In the genomic region with DNA sequence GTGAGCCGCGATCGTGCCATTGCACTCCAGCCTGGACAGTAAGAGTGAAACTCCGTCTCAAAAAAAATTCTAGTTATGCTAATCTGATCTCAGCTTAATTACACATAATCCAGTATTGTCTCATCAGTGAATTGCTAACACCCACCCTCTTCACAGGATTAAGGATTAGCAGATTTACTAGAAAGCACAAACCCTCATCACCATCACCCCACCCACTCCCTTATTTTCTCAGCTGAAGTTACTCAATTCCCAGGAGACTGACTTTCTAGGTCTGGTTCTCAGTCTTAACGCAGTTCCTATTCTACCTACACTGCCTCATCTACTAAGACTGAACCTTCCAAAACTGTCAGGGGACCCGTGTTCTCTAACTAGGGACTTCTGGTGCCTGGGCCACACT, we compare ENCODE assay signal across 16 cellular contexts. TPM values are rescaled to one million over a fixed set of nuclear protein-coding genes. Genes with fewer than 3 reads are reported as not detected.
DNase-seq lines count a peak whose midpoint lies in the region; ATAC-seq and TF ChIP-seq lines count a peak whose summit lies in the region.
"Had no signal": no experiment of that assay in that cellular context is flagged by ENCODE, and none has a peak within 500 bp of the region (broad histone marks: within the 10 kb centered on the region; RNA-seq: fewer than 3 reads in every experiment).

No MANE protein-coding gene starts in this region.

- H3K27ac Mint-ChIP-seq in stimulated activated naive CD8-positive, alpha-beta T cell treated with anti-CD3 and anti-CD28 coated beads, Interleukin-15, amount 100 ng/mL, for 72 hours = no peak overlapping the region
- H3K27ac Mint-ChIP-seq in T-helper 17 cell (peak overlapping the region; percentile 74), type B pancreatic cell (no peak overlapping the region)

- H3K9me2 ChIP-seq in PC-3 (replicated peaks; ENCODE audit: low read length) = no peaks in the 10 kb centered on the region

- no peaks in the 10 kb centered on the region for H4K20me1 ChIP-seq in PC-3 (ENCODE audit: low read length)

- H3K9me3 ChIP-seq in T-helper 17 cell (ENCODE audit: control insufficient read depth, low read length, poor library complexity, severe bottlenecking) (no peaks in the 10 kb centered on the region), liver (ENCODE audit: control insufficient read depth in 4 of 4, low read length in 3 of 4) (no peaks in the 10 kb centered on the region), aorta (ENCODE audit: control insufficient read depth, low read length) (no peaks in the 10 kb centered on the region), PC-3 (ENCODE audit: low read length) (no peaks in the 10 kb centered on the region)
- H3K9me3 ChIP-seq: vagina had no signal

- peak; percentile 38 for ATAC-seq in stimulated activated naive CD8-positive, alpha-beta T cell treated with anti-CD3 and anti-CD28 coated beads, Interleukin-15, Interleukin-2, amounts not matched to agents 100 U/mL and 50 U/mL, for 24 hours
- ATAC-seq in stimulated activated naive CD8-positive, alpha-beta T cell treated with anti-CD3 and anti-CD28 coated beads, Interleukin-15, amount 100 ng/mL, for 72 hours = no peak
- ATAC-seq in T-helper 17 cell (no peak), aorta (ENCODE audit: low FRiP score) (no peak), PC-3 (no peak)

- no peak overlapping the region for H3K4me3 ChIP-seq in liver (ENCODE audit: low read depth in 1 of 3, low read length in 3 of 3)
- H3K4me3 ChIP-seq in aorta (ENCODE audit: low read length in 2 of 2) = no peak overlapping the region
- no peak overlapping the region for H3K4me3 ChIP-seq in PC-3 (ENCODE audit: low read length)
- H3K4me3 ChIP-seq: vagina had no signal

- no TSS peak for BruUV-seq in PC-3 (replicated peaks; lab: Mats Ljungman, UMichigan)

- TF ChIP-seq CTCF in liver (IDR thresholded peaks at IDR 0.05; ENCODE audit: low read depth, low read length, missing input control) (no peak), type B pancreatic cell (conservative IDR thresholded peaks at IDR 0.05) (no peak), PC-3 (conservative IDR thresholded peaks at IDR 0.05; ENCODE audit: low read depth, low read length) (no peak)

- H3K27me3 ChIP-seq in liver (ENCODE audit: control insufficient read depth in 4 of 4, insufficient read depth in 4 of 4, low read length in 3 of 4) = no peaks in the 10 kb centered on the region
- no peaks in the 10 kb centered on the region for H3K27me3 ChIP-seq in aorta (ENCODE audit: control insufficient read depth in 1 of 2, insufficient read depth in 2 of 2, low read length in 1 of 2)
- no peaks in the 10 kb centered on the region for H3K27me3 ChIP-seq in PC-3 (ENCODE audit: low read length)
- H3K27me3 ChIP-seq: brain microvascular endothelial cell, vagina had no signal

- peak overlapping the region; percentile 76 to 79 for H3K27ac ChIP-seq in liver (ENCODE audit: low read depth in 1 of 2, low read length in 2 of 2)
- H3K27ac ChIP-seq in aorta (ENCODE audit: low read depth in 1 of 2, low read length in 2 of 2) = no peak overlapping the region
- H3K27ac ChIP-seq in PC-3 (ENCODE audit: low read length) = no peak overlapping the region
- H3K27ac ChIP-seq: brain microvascular endothelial cell, vagina had no signal

- intact Hi-C loops in aorta (cut with DNase I) = no loop called here
- intact Hi-C loops in PC-3 (cut with micrococcal nuclease) = no loop called here

- no peaks in the 10 kb centered on the region for H3K27me3 Mint-ChIP-seq in stimulated activated naive CD8-positive, alpha-beta T cell treated with anti-CD3 and anti-CD28 coated beads, Interleukin-15, amount 100 ng/mL, for 72 hours
- H3K27me3 Mint-ChIP-seq in T-helper 17 cell (no peaks in the 10 kb centered on the region), type B pancreatic cell (no peaks in the 10 kb centered on the region)

- no peaks in the 10 kb centered on the region for H3F3A ChIP-seq in PC-3 (ENCODE audit: low read length, unreplicated experiment)

- 80% methylated on average over 6 of the region's 6 CpGs for WGBS in liver
- WGBS in aorta, 2 donors = 81 to 82% methylated on average over 6 of the region's 6 CpGs

- DNase-seq in stimulated activated naive CD8-positive, alpha-beta T cell treated with anti-CD3 and anti-CD28 coated beads, Interleukin-15, Interleukin-2, amounts not matched to agents 100 U/mL and 50 U/mL, for 24 hours = no peak
- DNase-seq in stimulated activated naive CD8-positive, alpha-beta T cell treated with anti-CD3 and anti-CD28 coated beads, Interleukin-15, amount 100 ng/mL, for 72 hours = no peak
- DNase-seq in T-helper 17 cell = no peak
- DNase-seq in COLO829 (ENCODE audit: low spot score) = no peak
- DNase-seq in type B pancreatic cell (ENCODE audit: extremely low spot score, unreplicated experiment) = no peak
- no peak for DNase-seq in aorta
- no peak for DNase-seq in PC-3
- DNase-seq: activated CD4-positive, alpha-beta T cell treated with anti-CD3 and anti-CD28 coated beads, Interleukin-2, amount 50 U/mL, for 1 hour; activated effector memory CD4-positive, alpha-beta T cell treated with anti-CD3 and anti-CD28 coated beads, Interleukin-2, amount 50 U/mL, for 16 hours; brain microvascular endothelial cell; Kasumi-1; kidney glomerular epithelial cell; NCI-H1417; SHP77 had no signal

- TF ChIP-seq RAD21 in liver (IDR thresholded peaks at IDR 0.05) = no peak

- no peak overlapping the region for H3K4me3 Mint-ChIP-seq in stimulated activated naive CD8-positive, alpha-beta T cell treated with anti-CD3 and anti-CD28 coated beads, Interleukin-15, amount 100 ng/mL, for 72 hours
- no peak overlapping the region for H3K4me3 Mint-ChIP-seq in T-helper 17 cell
- H3K4me3 Mint-ChIP-seq in type B pancreatic cell = no peak overlapping the region

- H3K4me2 ChIP-seq in PC-3 (ENCODE audit: low read length) = no peak overlapping the region

- CTCF ChIA-PET in PC-3 (lab: Charles Lee) = no interaction called here

- H3K9me3 Mint-ChIP-seq in stimulated activated naive CD8-positive, alpha-beta T cell treated with anti-CD3 and anti-CD28 coated beads, Interleukin-15, amount 100 ng/mL, for 72 hours = no peaks in the 10 kb centered on the region
- no peaks in the 10 kb centered on the region for H3K9me3 Mint-ChIP-seq in type B pancreatic cell

- H3K36me3 Mint-ChIP-seq in T-helper 17 cell (ENCODE audit: low read depth) (peaks cover 5% of the 10 kb centered on the region), type B pancreatic cell (peaks cover 19% of the 10 kb centered on the region)

- H3K9ac ChIP-seq in liver (ENCODE audit: low read depth in 1 of 2, low read length in 2 of 2) (no peak overlapping the region), PC-3 (ENCODE audit: low read length) (no peak overlapping the region)

- peaks cover 7 to 22% (median 12%) of the 10 kb centered on the region in 4 donors for H3K4me1 ChIP-seq in liver (ENCODE audit: control insufficient read depth in 4 of 4, insufficient read depth in 4 of 4, low read length in 3 of 4)
- H3K4me1 ChIP-seq in aorta (ENCODE audit: control insufficient read depth in 1 of 2, insufficient read depth in 2 of 2, low read length in 2 of 2) = no peaks in the 10 kb centered on the region
- no peaks in the 10 kb centered on the region for H3K4me1 ChIP-seq in PC-3 (ENCODE audit: insufficient read depth, low read length)
- H3K4me1 ChIP-seq: vagina had no signal

- POLR2A ChIA-PET in PC-3 (lab: Charles Lee; ENCODE audit: unreplicated experiment) = no interaction called here

- peaks cover 27% of the 10 kb centered on the region for H3K4me1 Mint-ChIP-seq in stimulated activated naive CD8-positive, alpha-beta T cell treated with anti-CD3 and anti-CD28 coated beads, Interleukin-15, amount 100 ng/mL, for 72 hours
- H3K4me1 Mint-ChIP-seq in T-helper 17 cell (peaks cover 9% of the 10 kb centered on the region), type B pancreatic cell (ENCODE audit: unreplicated experiment) (peaks cover 4% of the 10 kb centered on the region)

- no peak overlapping the region for H2AFZ ChIP-seq in PC-3 (ENCODE audit: low read length)

- H3K79me2 ChIP-seq in PC-3 (ENCODE audit: low read length) = no peaks in the 10 kb centered on the region

- H3K36me3 ChIP-seq in liver (ENCODE audit: control insufficient read depth in 4 of 4, insufficient read depth in 3 of 4, low read depth in 1 of 4, low read length in 3 of 4) (peaks cover 8 to 32% (median 16%) of the 10 kb centered on the region in 4 donors), aorta (ENCODE audit: control insufficient read depth in 1 of 2, insufficient read depth in 2 of 2, low read length in 1 of 2) (peaks cover 0 to 3% of the 10 kb centered on the region in 2 donors), PC-3 (ENCODE audit: low read depth, low read length) (0 out of 2 replicates have a peak, but pooled peaks cover 2% of the 10 kb centered on the region)

TF ChIP-seq in liver, 16 proteins besides CTCF, POLR2A, EP300 and RAD21 (continues in another document):
- TF ChIP-seq GABPA (IDR thresholded peaks at IDR 0.05 in 1 of 2, conservative IDR thresholded peaks at IDR 0.05 in 1 of 2) = no peak

RNA-seq across cellular contexts. Expression of a gene that starts 9.0 kb away (rescaled TPM):
- total RNA-seq in T-helper 17 cell (10 to 100 TPM; 13.2 to 18.7 TPM), liver (10 to 100 TPM; 18.6 to 31.9 TPM), type B pancreatic cell (ENCODE audit: low replicate concordance) (19.4 and 23.5 TPM in 2 replicates), aorta (10 to 100 TPM; 20.4 to 24.3 TPM), PC-3 (2014; rRNA removed) (11.0 and 12.8 TPM in 2 replicates)
- polyA plus RNA-seq in liver (10 to 100 TPM; 12.8 to 17.1 TPM), aorta (10 to 100 TPM; 11.4 to 19.5 TPM)

RNA-seq across cellular contexts. Expression of a gene that starts 12.0 kb away (rescaled TPM):
- total RNA-seq in T-helper 17 cell = 10 to 100 TPM; 16.7 to 17.2 TPM
- 10 to 100 TPM; 18.3 to 30.5 TPM for total RNA-seq in liver
- polyA plus RNA-seq in liver = 10 to 100 TPM; 29.1 to 34.0 TPM
- total RNA-seq in type B pancreatic cell (ENCODE audit: low replicate concordance) = 28.5 and 36.2 TPM in 2 replicates
- 10 to 100 TPM; 27.1 to 29.0 TPM for total RNA-seq in aorta
- polyA plus RNA-seq in aorta = 10 to 100 TPM; 25.2 to 25.7 TPM
- 28.2 and 29.8 TPM in 2 replicates for total RNA-seq in PC-3 (2014; rRNA removed)

RNA-seq across cellular contexts. Expression of a gene that starts 23.1 kb away (rescaled TPM):
- total RNA-seq in T-helper 17 cell (100 to 1,000 TPM in 1 of 2 donors, 10 to 100 TPM in 1; 96.2 to 111 TPM), liver (10 to 100 TPM; 37.2 to 64.6 TPM), type B pancreatic cell (ENCODE audit: low replicate concordance) (33.6 and 35.4 TPM in 2 replicates), aorta (10 to 100 TPM; 33.8 to 38.1 TPM), PC-3 (2014; rRNA removed) (42.4 and 57.4 TPM in 2 replicates)
- polyA plus RNA-seq in liver (10 to 100 TPM; 31.1 to 84.2 TPM), aorta (10 to 100 TPM; 67.5 to 93.0 TPM)

RNA-seq across cellular contexts. Expression of a gene that starts 23.3 kb away (rescaled TPM):
- total RNA-seq in T-helper 17 cell = 10 to 100 TPM; 80.7 to 90.0 TPM
- total RNA-seq in liver = 10 to 100 TPM; 11.7 to 19.8 TPM
- 1 to 10 TPM; 8.2 to 8.8 TPM for polyA plus RNA-seq in liver
- 37.8 and 39.2 TPM in 2 replicates for total RNA-seq in type B pancreatic cell (ENCODE audit: low replicate concordance)
- 10 to 100 TPM; 36.4 to 54.2 TPM for total RNA-seq in aorta
- 100 to 1,000 TPM in 1 of 2 donors, 10 to 100 TPM in 1; 15.9 to 108 TPM for polyA plus RNA-seq in aorta
- total RNA-seq in PC-3 (2014; rRNA removed) = 15.0 and 16.2 TPM in 2 replicates

RNA-seq across cellular contexts. Expression of a gene that starts 59.1 kb away (rescaled TPM):
- total RNA-seq in T-helper 17 cell (under 1 TPM in 1 of 2 donors, not detected in 1; 0.15 TPM), liver (under 1 TPM in 1 of 2 donors, not detected in 1; 0.47 TPM), type B pancreatic cell (ENCODE audit: low replicate concordance) (29.1 and 67.1 TPM in 2 replicates), aorta (1 to 10 TPM; 3.5 to 9.1 TPM), PC-3 (2014; rRNA removed) (21.0 and 26.8 TPM in 2 replicates)
- polyA plus RNA-seq in liver (under 1 TPM; 0.07 to 0.17 TPM), aorta (1 to 10 TPM in 1 of 2 donors, under 1 TPM in 1; 0.13 to 2.3 TPM)

Comparison
In these comparisons a context has a peak if more than half of its experiments do, and no peak if none do; other contexts are left out.
1. H3K27ac ChIP-seq: peak in liver (2 of 2); none in aorta (0 of 2) and PC-3 (single experiment).